In genomic region chr3:69888946-69889315, GRCh38 we compare ENCODE assay signal across 27 cellular contexts.
A peak's percentile ranks its signal among the peaks of the same experiment; 100 is the strongest.
DNase-seq lines count a peak whose midpoint lies in the region; ATAC-seq and TF ChIP-seq lines count a peak whose summit lies in the region.
"Had no signal": no experiment of that assay in that cellular context is flagged by ENCODE, and none has a peak within 500 bp of the region (broad histone marks: within the 10 kb centered on the region; RNA-seq: fewer than 3 reads in every experiment).

No MANE protein-coding gene starts in this region.

- no peaks in the 10 kb centered on the region for H3K36me3 ChIP-seq in neural progenitor cell
- peaks cover 0 to 4% (median 0%) of the 10 kb centered on the region in 3 donors for H3K36me3 ChIP-seq in tibial artery

- H3K27me3 ChIP-seq in neural progenitor cell = no peaks in the 10 kb centered on the region
- no peaks in the 10 kb centered on the region for H3K27me3 ChIP-seq in tibial artery
- H3K27me3 ChIP-seq: SJSA1 had no signal

- H2AFZ ChIP-seq in neural progenitor cell (replicated peaks) = peak overlapping the region; percentile 32
- H2AFZ ChIP-seq: PC-9 had no signal

- H3K36me3 Mint-ChIP-seq in HFFc6 (ENCODE audit: low read depth) = peaks cover 12% of the 10 kb centered on the region; the same call in 1 of the 2 replicates
- no peaks in the 10 kb centered on the region for H3K36me3 Mint-ChIP-seq in neural progenitor cell
- H3K36me3 Mint-ChIP-seq: CD4-positive, alpha-beta memory T cell had no signal

- intact Hi-C loops in tibial artery (cut with DNase I; ENCODE audit: low total_unique reads) = no loop called here

- DNase-seq in HFFc6 (no peak), caudate nucleus (lab: John Stamatoyannopoulos, UW) (no peak), neural progenitor cell (ENCODE audit: low spot score) (no peak), tibial artery (no peak), GM19240 (ENCODE audit: insufficient read length, low spot score) (no peak), NCI-H1930 (lab: John Stamatoyannopoulos, UW) (no peak)
- DNase-seq: C1 segment of cervical spinal cord; CD4-positive, alpha-beta memory T cell; COR-L47; EL; GDM1; Karpas-422; NCI-H1092; NCI-H1417 treated with DMSO at 0.1 percent for 48 hours; NCI-H1694 treated with DMSO at 0.1 percent for 48 hours; NCI-H2081 treated with DMSO at 0.1 percent for 48 hours; NCI-H446 treated with DMSO at 0.1 percent for 48 hours; NCI-H526; PC-9; Right ventricle myocardium superior; RPMI8226 had no signal

- H3K79me2 ChIP-seq in neural progenitor cell (ENCODE audit: low read depth) = no peaks in the 10 kb centered on the region

- H4K20me1 ChIP-seq in neural progenitor cell (ENCODE audit: low read depth) = no peaks in the 10 kb centered on the region

- H3K4me2 ChIP-seq in neural progenitor cell = peak overlapping the region; percentile 41
- H3K4me2 ChIP-seq: A549, PC-9 had no signal

- H3K27me3 Mint-ChIP-seq in HFFc6 (ENCODE audit: insufficient read depth) = no peaks in the 10 kb centered on the region
- peaks cover 2% of the 10 kb centered on the region for H3K27me3 Mint-ChIP-seq in neural progenitor cell (ENCODE audit: insufficient read depth, low read depth)
- H3K27me3 Mint-ChIP-seq: CD4-positive, alpha-beta memory T cell had no signal

- H3K9me3 Mint-ChIP-seq in HFFc6 = no peaks in the 10 kb centered on the region
- H3K9me3 Mint-ChIP-seq in neural progenitor cell = no peaks in the 10 kb centered on the region
- H3K9me3 Mint-ChIP-seq: CD4-positive, alpha-beta memory T cell had no signal

- no peak for ATAC-seq in GM21515 (IDR thresholded peaks at IDR 0.05; ENCODE audit: unreplicated experiment)
- ATAC-seq: A549, GM12878, HCT116 had no signal

- H3K9me3 ChIP-seq in neural progenitor cell (ENCODE audit: low read depth) (no peaks in the 10 kb centered on the region), tibial artery (no peaks in the 10 kb centered on the region)
- H3K9me3 ChIP-seq: A549, SJSA1 had no signal

- no peak overlapping the region for H3K4me3 ChIP-seq in neural progenitor cell
- H3K4me3 ChIP-seq in tibial artery = peak overlapping the region; percentile 12 to 24
- H3K4me3 ChIP-seq: A549, GM12878, PC-9, SJSA1 had no signal

- H3K27ac Mint-ChIP-seq in HFFc6 (peak overlapping the region; percentile 24; the same call in 1 of the 2 replicates), neural progenitor cell (no peak overlapping the region)
- H3K27ac Mint-ChIP-seq: CD4-positive, alpha-beta memory T cell had no signal

- H3K4me1 Mint-ChIP-seq in HFFc6 (ENCODE audit: low read depth) = peaks cover 44% of the 10 kb centered on the region
- peaks cover 19% of the 10 kb centered on the region for H3K4me1 Mint-ChIP-seq in neural progenitor cell
- H3K4me1 Mint-ChIP-seq: CD4-positive, alpha-beta memory T cell had no signal

- peaks cover 14% of the 10 kb centered on the region for H3K4me1 ChIP-seq in neural progenitor cell
- H3K4me1 ChIP-seq in tibial artery = peaks cover 0 to 33% (median 7%) of the 10 kb centered on the region in 4 donors

- H3K27ac ChIP-seq in caudate nucleus (ENCODE audit: low read depth, low read length) (peak overlapping the region; percentile 65), neural progenitor cell (peak overlapping the region; percentile 45), tibial artery (peak overlapping the region in 1 of 2 donors; percentile 36)
- H3K27ac ChIP-seq: A549, HL-60, PC-9, SJSA1 had no signal

- H3K4me3 Mint-ChIP-seq in HFFc6 = no peak overlapping the region
- no peak overlapping the region for H3K4me3 Mint-ChIP-seq in neural progenitor cell
- H3K4me3 Mint-ChIP-seq: CD4-positive, alpha-beta memory T cell had no signal

- TF ChIP-seq CTCF in HFFc6 (IDR thresholded peaks at IDR 0.05) (no peak), neural progenitor cell (IDR thresholded peaks at IDR 0.05) (no peak), tibial artery (IDR thresholded peaks at IDR 0.05) (no peak)

- H3F3A ChIP-seq in neural progenitor cell (ENCODE audit: low read depth) = no peaks in the 10 kb centered on the region

- H3K9ac ChIP-seq in neural progenitor cell = no peak overlapping the region
